In genomic region chr4:151297170-151297569, GRCh38 we compare ENCODE assay signal across 23 cellular contexts. TPM values are rescaled to one million over a fixed set of nuclear protein-coding genes. Genes with fewer than 3 reads are reported as not detected.
A peak's percentile ranks its signal among the peaks of the same experiment; 100 is the strongest.
DNase-seq lines count a peak whose midpoint lies in the region; ATAC-seq and TF ChIP-seq lines count a peak whose summit lies in the region.
"Had no signal": no experiment of that assay in that cellular context is flagged by ENCODE, and none has a peak within 500 bp of the region (broad histone marks: within the 10 kb centered on the region; RNA-seq: fewer than 3 reads in every experiment).

No MANE protein-coding gene starts in this region.

- H3K4me1 Mint-ChIP-seq in activated CD4-positive, alpha-beta T cell treated with anti-CD3 and anti-CD28 coated beads for 36 hours = no peaks in the 10 kb centered on the region
- H3K4me1 Mint-ChIP-seq: CD4-positive, CD25-positive, alpha-beta regulatory T cell; IgD-negative memory B cell had no signal

- H3K27me3 Mint-ChIP-seq in activated CD4-positive, alpha-beta T cell treated with anti-CD3 and anti-CD28 coated beads for 36 hours = peaks cover 5% of the 10 kb centered on the region
- H3K27me3 Mint-ChIP-seq: IgD-negative memory B cell had no signal

- DNase-seq in heart left ventricle = no peak
- DNase-seq in right cardiac atrium = no peak
- DNase-seq in activated CD4-positive, alpha-beta T cell treated with anti-CD3 and anti-CD28 coated beads for 36 hours = no peak
- no peak for DNase-seq in stimulated activated naive CD4-positive, alpha-beta T cell treated with Interleukin-2 at 50 U/mL for 16 hours (lab: John Stamatoyannopoulos, UW)
- DNase-seq: CD4-positive, CD25-positive, alpha-beta regulatory T cell; DMS153; GM23248; H9; MM.1S; NCI-H2029; NCI-H2227 treated with DMSO at 0.1 percent for 48 hours; NCI-H69; SK-N-SH had no signal

- TF ChIP-seq CTCF in heart left ventricle (IDR thresholded peaks at IDR 0.05) = no peak

- no peak overlapping the region for H3K27ac Mint-ChIP-seq in activated CD4-positive, alpha-beta T cell treated with anti-CD3 and anti-CD28 coated beads for 36 hours
- H3K27ac Mint-ChIP-seq: CD4-positive, CD25-positive, alpha-beta regulatory T cell; H9; IgD-negative memory B cell had no signal

- no peaks in the 10 kb centered on the region for H3K36me3 Mint-ChIP-seq in activated CD4-positive, alpha-beta T cell treated with anti-CD3 and anti-CD28 coated beads for 36 hours (ENCODE audit: low read depth)
- H3K36me3 Mint-ChIP-seq: CD4-positive, CD25-positive, alpha-beta regulatory T cell had no signal

- intact Hi-C loops in heart left ventricle (cut with DNase I) (no loop called here), right cardiac atrium (cut with DNase I) (no loop called here)
- intact Hi-C loops in activated CD4-positive, alpha-beta T cell treated with anti-CD3 and anti-CD28 coated beads for 36 hours (cut with DNase I, micrococcal nuclease) = no loop called here

- H3K9me3 ChIP-seq in heart left ventricle = no peaks in the 10 kb centered on the region
- no peaks in the 10 kb centered on the region for H3K9me3 ChIP-seq in right cardiac atrium (ENCODE audit: control insufficient read depth, low read length)
- no peaks in the 10 kb centered on the region for H3K9me3 ChIP-seq in skeletal muscle tissue (ENCODE audit: control insufficient read depth in 3 of 3, low read length in 3 of 3)
- H3K9me3 ChIP-seq: BLaER1, SK-N-SH had no signal

- POLR2A ChIA-PET in activated CD4-positive, alpha-beta T cell treated with anti-CD3 and anti-CD28 coated beads for 36 hours (lab: Charles Lee) = no interaction called here

- H3K27me3 ChIP-seq in heart left ventricle (no peaks in the 10 kb centered on the region), right cardiac atrium (ENCODE audit: control insufficient read depth, insufficient read depth) (no peaks in the 10 kb centered on the region), skeletal muscle tissue (ENCODE audit: control insufficient read depth in 3 of 3, insufficient read depth in 3 of 3, low read length in 3 of 3) (no peaks in the 10 kb centered on the region)
- H3K27me3 ChIP-seq: BLaER1 had no signal

- no peaks in the 10 kb centered on the region for H3K36me3 ChIP-seq in heart left ventricle
- H3K36me3 ChIP-seq in skeletal muscle tissue (ENCODE audit: control insufficient read depth in 3 of 3, insufficient read depth in 3 of 3, low read length in 3 of 3) = no peaks in the 10 kb centered on the region
- H3K36me3 ChIP-seq: BLaER1 had no signal

- H3K9me3 Mint-ChIP-seq in activated CD4-positive, alpha-beta T cell treated with anti-CD3 and anti-CD28 coated beads for 36 hours (ENCODE audit: low read depth) = no peaks in the 10 kb centered on the region
- H3K9me3 Mint-ChIP-seq: H9 had no signal

- no peak for TF ChIP-seq POLR2A in heart left ventricle (IDR thresholded peaks at IDR 0.05)

- H3K9ac ChIP-seq in skeletal muscle tissue (ENCODE audit: low read depth in 1 of 3, low read length in 3 of 3) = no peak overlapping the region
- H3K9ac ChIP-seq: BLaER1, GM23248, KMS-11, SK-N-SH had no signal

- CTCF ChIA-PET in activated CD4-positive, alpha-beta T cell treated with anti-CD3 and anti-CD28 coated beads for 36 hours (lab: Charles Lee) = interaction anchor here (1.1 kb wide), 1 partner anchor 21 kb away, joined by 3 read pairs; no protein-coding TSS in a partner anchor

- H3K27ac ChIP-seq in angular gyrus (ENCODE audit: low read depth, low read length) (peak overlapping the region; percentile 10), heart left ventricle (peak overlapping the region; percentile 15 to 78 (median 66)), right cardiac atrium (ENCODE audit: low read length) (no peak overlapping the region), skeletal muscle tissue (ENCODE audit: low read depth, low read length) (peak overlapping the region; percentile 28)
- H3K27ac ChIP-seq: BLaER1, GM23248, KMS-11 had no signal

- no peak overlapping the region for H3K4me3 ChIP-seq in heart left ventricle
- no peak overlapping the region for H3K4me3 ChIP-seq in right cardiac atrium (ENCODE audit: low read length)
- no peak overlapping the region for H3K4me3 ChIP-seq in skeletal muscle tissue (ENCODE audit: low read length in 3 of 3)
- H3K4me3 ChIP-seq: BLaER1, GM23248 had no signal

- H3K4me1 ChIP-seq in heart left ventricle = peaks cover 0 to 52% (median 25%) of the 10 kb centered on the region in 12 donors
- peaks cover 6% of the 10 kb centered on the region for H3K4me1 ChIP-seq in right cardiac atrium (ENCODE audit: control insufficient read depth, insufficient read depth, low read length)
- peaks cover 4 to 6% (median 4%) of the 10 kb centered on the region in 3 donors for H3K4me1 ChIP-seq in skeletal muscle tissue (ENCODE audit: control insufficient read depth in 3 of 3, insufficient read depth in 3 of 3, low read length in 3 of 3)
- H3K4me1 ChIP-seq: BLaER1 had no signal

- ATAC-seq in heart left ventricle (peak; percentile 88 to 89 (median 88)), right cardiac atrium (peak; percentile 69 to 80), GM18519 (IDR thresholded peaks at IDR 0.05; ENCODE audit: low FRiP score, unreplicated experiment) (no peak)
- ATAC-seq in activated CD4-positive, alpha-beta T cell treated with anti-CD3 and anti-CD28 coated beads for 36 hours = no peak
- ATAC-seq: Panc1 had no signal

- H3K4me3 Mint-ChIP-seq in activated CD4-positive, alpha-beta T cell treated with anti-CD3 and anti-CD28 coated beads for 36 hours = no peak overlapping the region
- H3K4me3 Mint-ChIP-seq: CD4-positive, CD25-positive, alpha-beta regulatory T cell; H9; IgD-negative memory B cell had no signal

RNA-seq across cellular contexts. Expression of gene PRSS48, which starts 20.2 kb away (rescaled TPM):
- total RNA-seq in heart left ventricle (not detected), right cardiac atrium (not detected), skeletal muscle tissue (not detected)
- polyA plus RNA-seq in heart left ventricle (not detected), right cardiac atrium (not detected)
- total RNA-seq in activated CD4-positive, alpha-beta T cell treated with anti-CD3 and anti-CD28 coated beads for 36 hours = not detected
- total RNA-seq: CD4-positive, CD25-positive, alpha-beta regulatory T cell; GM23248; H9; NCI-H460; OCI-LY7 had no signal
- polyA plus RNA-seq: AG04450; CD4-positive, CD25-positive, alpha-beta regulatory T cell; GM23248; IgD-negative memory B cell; SK-N-SH had no signal

RNA-seq across cellular contexts. Expression of gene SH3D19, which starts 28.2 kb away (rescaled TPM):
- 100 to 1,000 TPM in 8 of 9 donors, 10 to 100 TPM in 1; 91.1 to 173 (median 139) TPM for total RNA-seq in heart left ventricle
- polyA plus RNA-seq in heart left ventricle = 10 to 100 TPM; 60.4 to 61.7 TPM
- 100 to 1,000 TPM in 2 of 4 donors, 10 to 100 TPM in 2; 81.6 to 123 (median 98.1) TPM for total RNA-seq in right cardiac atrium
- 46.7 TPM for polyA plus RNA-seq in right cardiac atrium
- total RNA-seq in skeletal muscle tissue = 20.4 TPM
- not detected for total RNA-seq in activated CD4-positive, alpha-beta T cell treated with anti-CD3 and anti-CD28 coated beads for 36 hours
- total RNA-seq: CD4-positive, CD25-positive, alpha-beta regulatory T cell; OCI-LY7 had no signal

Comparison
In these comparisons a context has a peak if more than half of its experiments do, and no peak if none do; other contexts are left out.
1. ATAC-seq: peak in heart left ventricle (4 of 4) and right cardiac atrium (2 of 2); none in GM18519 (single experiment) and activated CD4-positive, alpha-beta T cell treated with anti-CD3 and anti-CD28 coated beads for 36 hours (single experiment).
2. RNA of gene SH3D19, which starts 28.2 kb away (total RNA-seq): 91.1 to 173 TPM in heart left ventricle, 81.6 to 123 TPM in right cardiac atrium and 20.4 TPM in skeletal muscle tissue (single experiment); not detected in activated CD4-positive, alpha-beta T cell treated with anti-CD3 and anti-CD28 coated beads for 36 hours; every median in the first group is over 10 times any median in the second.